ENCODE assay signal across 2 cellular contexts in the genomic region with DNA sequence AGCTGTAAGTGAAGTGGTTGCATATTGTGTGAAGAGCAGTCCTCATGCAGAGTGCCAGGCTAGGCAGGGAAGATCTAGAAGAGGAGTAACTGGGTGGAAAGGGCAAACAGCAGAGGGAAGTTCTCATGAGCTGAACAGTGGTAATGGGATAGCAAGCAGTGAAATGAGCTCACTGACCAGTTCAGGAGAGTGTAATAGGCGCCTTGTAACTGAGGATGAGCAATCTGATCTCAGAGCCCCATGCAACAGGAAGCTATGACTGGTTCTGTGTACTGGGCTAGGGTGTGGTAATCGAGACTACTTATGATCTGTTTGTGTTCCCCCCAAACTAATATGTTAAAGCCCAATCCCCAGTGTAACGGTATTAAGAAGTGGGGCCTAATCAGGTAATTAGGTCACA.
TF ChIP-seq lines count a peak whose summit lies in the region.

No MANE protein-coding gene starts in this region.

TF ChIP-seq in GM23338, 12 proteins besides CTCF, POLR2A, EP300 and RAD21:
- no peak for TF ChIP-seq ZNF462 (CRISPR knock-in tag; IDR thresholded peaks at IDR 0.05)
- TF ChIP-seq ZNF331 (CRISPR knock-in tag; IDR thresholded peaks at IDR 0.05; ENCODE audit: low read depth) = no peak
- TF ChIP-seq, protein P1, sequence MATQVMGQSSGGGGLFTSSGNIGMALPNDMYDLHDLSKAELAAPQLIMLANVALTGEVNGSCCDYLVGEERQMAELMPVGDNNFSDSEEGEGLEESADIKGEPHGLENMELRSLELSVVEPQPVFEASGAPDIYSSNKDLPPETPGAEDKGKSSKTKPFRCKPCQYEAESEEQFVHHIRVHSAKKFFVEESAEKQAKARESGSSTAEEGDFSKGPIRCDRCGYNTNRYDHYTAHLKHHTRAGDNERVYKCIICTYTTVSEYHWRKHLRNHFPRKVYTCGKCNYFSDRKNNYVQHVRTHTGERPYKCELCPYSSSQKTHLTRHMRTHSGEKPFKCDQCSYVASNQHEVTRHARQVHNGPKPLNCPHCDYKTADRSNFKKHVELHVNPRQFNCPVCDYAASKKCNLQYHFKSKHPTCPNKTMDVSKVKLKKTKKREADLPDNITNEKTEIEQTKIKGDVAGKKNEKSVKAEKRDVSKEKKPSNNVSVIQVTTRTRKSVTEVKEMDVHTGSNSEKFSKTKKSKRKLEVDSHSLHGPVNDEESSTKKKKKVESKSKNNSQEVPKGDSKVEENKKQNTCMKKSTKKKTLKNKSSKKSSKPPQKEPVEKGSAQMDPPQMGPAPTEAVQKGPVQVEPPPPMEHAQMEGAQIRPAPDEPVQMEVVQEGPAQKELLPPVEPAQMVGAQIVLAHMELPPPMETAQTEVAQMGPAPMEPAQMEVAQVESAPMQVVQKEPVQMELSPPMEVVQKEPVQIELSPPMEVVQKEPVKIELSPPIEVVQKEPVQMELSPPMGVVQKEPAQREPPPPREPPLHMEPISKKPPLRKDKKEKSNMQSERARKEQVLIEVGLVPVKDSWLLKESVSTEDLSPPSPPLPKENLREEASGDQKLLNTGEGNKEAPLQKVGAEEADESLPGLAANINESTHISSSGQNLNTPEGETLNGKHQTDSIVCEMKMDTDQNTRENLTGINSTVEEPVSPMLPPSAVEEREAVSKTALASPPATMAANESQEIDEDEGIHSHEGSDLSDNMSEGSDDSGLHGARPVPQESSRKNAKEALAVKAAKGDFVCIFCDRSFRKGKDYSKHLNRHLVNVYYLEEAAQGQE (IDR thresholded peaks at IDR 0.05; ENCODE audit: unreplicated experiment) = no peak
- TF ChIP-seq CREB1 (CRISPR knock-in tag; IDR thresholded peaks at IDR 0.05; ENCODE audit: low read depth) = no peak
- no peak for TF ChIP-seq EZH2 (IDR thresholded peaks at IDR 0.05; ENCODE audit: low read depth, unreplicated experiment)
- TF ChIP-seq, protein P2, sequence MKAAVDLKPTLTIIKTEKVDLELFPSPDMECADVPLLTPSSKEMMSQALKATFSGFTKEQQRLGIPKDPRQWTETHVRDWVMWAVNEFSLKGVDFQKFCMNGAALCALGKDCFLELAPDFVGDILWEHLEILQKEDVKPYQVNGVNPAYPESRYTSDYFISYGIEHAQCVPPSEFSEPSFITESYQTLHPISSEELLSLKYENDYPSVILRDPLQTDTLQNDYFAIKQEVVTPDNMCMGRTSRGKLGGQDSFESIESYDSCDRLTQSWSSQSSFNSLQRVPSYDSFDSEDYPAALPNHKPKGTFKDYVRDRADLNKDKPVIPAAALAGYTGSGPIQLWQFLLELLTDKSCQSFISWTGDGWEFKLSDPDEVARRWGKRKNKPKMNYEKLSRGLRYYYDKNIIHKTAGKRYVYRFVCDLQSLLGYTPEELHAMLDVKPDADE (IDR thresholded peaks at IDR 0.05) = no peak
- TF ChIP-seq STAT1 (IDR thresholded peaks at IDR 0.05; ENCODE audit: unreplicated experiment) = no peak

TF ChIP-seq in GM12878, 131 proteins besides CTCF, POLR2A, EP300 and RAD21 (continued from another document):
- no peak for TF ChIP-seq ZNF687 (IDR thresholded peaks at IDR 0.05)
- no peak for TF ChIP-seq SRF (IDR thresholded peaks at IDR 0.05; ENCODE audit: low read depth in 2 of 2, low read length in 2 of 2)
- no peak for TF ChIP-seq JUNB (IDR thresholded peaks at IDR 0.05)
